ENCODE assay signal across 9 cellular contexts in genomic region chr1:46406881-46407608, GRCh38. TPM values are rescaled to one million over a fixed set of nuclear protein-coding genes. Genes with fewer than 3 reads are reported as not detected.
A peak's percentile ranks its signal among the peaks of the same experiment; 100 is the strongest.
DNase-seq lines count a peak whose midpoint lies in the region; ATAC-seq and TF ChIP-seq lines count a peak whose summit lies in the region.
"Had no signal": no experiment of that assay in that cellular context is flagged by ENCODE, and none has a peak within 500 bp of the region (broad histone marks: within the 10 kb centered on the region; RNA-seq: fewer than 3 reads in every experiment).

No MANE protein-coding gene starts in this region.

- no peaks in the 10 kb centered on the region for H4K20me1 ChIP-seq in osteoblast (ENCODE audit: insufficient read depth, low read length)

- H3K4me3 Mint-ChIP-seq in effector memory CD8-positive, alpha-beta T cell = peak overlapping the region; percentile 56 to 69

- intact Hi-C loops in posterior vena cava (cut with DNase I) = no loop called here

- H3K27ac Mint-ChIP-seq in effector memory CD8-positive, alpha-beta T cell = peak overlapping the region in 1 of 2 donors; percentile 72

- peaks cover 5% of the 10 kb centered on the region for H3K4me1 ChIP-seq in ACC112 (ENCODE audit: control insufficient read depth, insufficient read depth, low read length, unreplicated experiment)
- H3K4me1 ChIP-seq in HUES64 (ENCODE audit: insufficient read depth, low read length) = peaks cover 10% of the 10 kb centered on the region; the same call in 1 of the 2 replicates
- H3K4me1 ChIP-seq in osteoblast (ENCODE audit: insufficient read depth, low read length) = peaks cover 6% of the 10 kb centered on the region

- H3K4me2 ChIP-seq in osteoblast (ENCODE audit: insufficient read depth, low read length) = peak overlapping the region; percentile 80

- WGBS in HUES64 = 40% methylated on average over 13 of the region's 13 CpGs

- no peaks in the 10 kb centered on the region for H3K27me3 Mint-ChIP-seq in effector memory CD8-positive, alpha-beta T cell

- DNase-seq in effector memory CD8-positive, alpha-beta T cell = no peak
- peak; percentile 86 for DNase-seq in osteoblast (ENCODE audit: insufficient read length, low spot score, missing footprints)
- DNase-seq in activated effector memory CD4-positive, alpha-beta T cell treated with anti-CD3 and anti-CD28 coated beads, Interleukin-2, amount 50 U/mL, for 16 hours = no peak
- no peak for DNase-seq in NCI-H2081 treated with DMSO at 0.1 percent for 48 hours (lab: John Stamatoyannopoulos, UW)
- no peak for DNase-seq in posterior vena cava (ENCODE audit: low spot score)
- DNase-seq: activated gamma-delta T cell had no signal

- H3K4me3 ChIP-seq in ACC112 (ENCODE audit: low read depth, low read length) (peak overlapping the region; percentile 58), HUES64 (ENCODE audit: low read length) (peak overlapping the region; percentile 30), osteoblast (ENCODE audit: insufficient read depth, low read length) (peak overlapping the region; percentile 40)

- no peaks in the 10 kb centered on the region for H3K9me3 Mint-ChIP-seq in effector memory CD8-positive, alpha-beta T cell

- peaks cover 4% of the 10 kb centered on the region for H3K36me3 Mint-ChIP-seq in effector memory CD8-positive, alpha-beta T cell (ENCODE audit: insufficient read depth)

- no peaks in the 10 kb centered on the region for H3K79me2 ChIP-seq in ACC112 (ENCODE audit: control insufficient read depth, insufficient read depth, low read length, unreplicated experiment)
- H3K79me2 ChIP-seq in osteoblast (ENCODE audit: insufficient read depth, low read length) = no peaks in the 10 kb centered on the region

- ATAC-seq in effector memory CD8-positive, alpha-beta T cell (replicated peaks) = peak; percentile 81
- ATAC-seq in GM21619 (IDR thresholded peaks at IDR 0.05; ENCODE audit: unreplicated experiment) = no peak

- no peaks in the 10 kb centered on the region for H3K36me3 ChIP-seq in ACC112 (ENCODE audit: insufficient read depth, low read length)
- H3K36me3 ChIP-seq in HUES64 (ENCODE audit: insufficient read depth, low read length) = no peaks in the 10 kb centered on the region
- no peaks in the 10 kb centered on the region for H3K36me3 ChIP-seq in osteoblast (ENCODE audit: insufficient read depth, low read length)

- H3K27ac ChIP-seq in ACC112 (ENCODE audit: low read depth, low read length) (no peak overlapping the region), HUES64 (ENCODE audit: low read depth, low read length) (no peak overlapping the region), osteoblast (ENCODE audit: low read depth, low read length) (no peak overlapping the region)

- H2AFZ ChIP-seq in ACC112 (ENCODE audit: low read length, unreplicated experiment) (peak overlapping the region; percentile 71), osteoblast (ENCODE audit: low read length) (peak overlapping the region; percentile 47)

- peaks cover 7 to 16% of the 10 kb centered on the region in 2 donors for H3K4me1 Mint-ChIP-seq in effector memory CD8-positive, alpha-beta T cell (ENCODE audit: low read depth in 2 of 2)

- no peak for TF ChIP-seq CTCF in osteoblast (IDR thresholded peaks at IDR 0.05; ENCODE audit: extremely low read depth, low read depth, low read length)

- H3K27me3 ChIP-seq in ACC112 (ENCODE audit: insufficient read depth, low read length) (no peaks in the 10 kb centered on the region), HUES64 (ENCODE audit: insufficient read depth, low read length) (no peaks in the 10 kb centered on the region), osteoblast (ENCODE audit: insufficient read depth, low read length) (no peaks in the 10 kb centered on the region)

- no peak overlapping the region; the same call in 1 of the 2 replicates for H3K9ac ChIP-seq in HUES64 (ENCODE audit: low read depth, low read length)

- H3K9me3 ChIP-seq in HUES64 (ENCODE audit: insufficient read depth, low read depth, low read length) (no peaks in the 10 kb centered on the region), osteoblast (ENCODE audit: low read depth, low read length) (no peaks in the 10 kb centered on the region)

RNA-seq across cellular contexts. Expression of gene FAAH, which starts 12.9 kb away (rescaled TPM):
- polyA plus RNA-seq in HUES64 (2013, experiment 1 of 2) = 7.5 TPM
- 4.6 TPM for polyA plus RNA-seq in HUES64 (2013, experiment 2 of 2)
- total RNA-seq in osteoblast (2.4 and 4.0 TPM in 2 replicates), posterior vena cava (1 to 10 TPM; 2.2 to 2.4 TPM)
